ENCODE assay signal across 20 cellular contexts in the genomic region with DNA sequence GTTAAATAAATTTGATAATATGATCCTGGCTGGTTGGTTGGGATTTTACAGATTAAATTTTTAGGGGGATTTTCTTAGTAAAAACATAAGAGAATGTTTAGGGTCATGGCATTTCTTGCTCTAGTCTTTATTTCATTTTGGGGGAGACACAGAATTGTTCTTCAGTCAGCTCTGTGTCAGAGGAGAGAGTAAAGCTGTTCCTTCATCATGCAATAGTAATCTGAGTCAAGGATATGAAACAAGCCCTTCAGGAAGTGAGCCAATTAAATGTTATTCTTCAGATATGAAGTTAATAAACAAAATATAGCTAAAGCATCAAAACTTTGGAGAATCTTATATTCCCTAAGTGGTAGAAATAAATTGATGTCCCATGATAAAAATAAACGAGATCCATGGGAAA. TPM values are rescaled to one million over a fixed set of nuclear protein-coding genes. Genes with fewer than 3 reads are reported as not detected.
DNase-seq lines count a peak whose midpoint lies in the region; ATAC-seq, FAIRE-seq and TF ChIP-seq lines count a peak whose summit lies in the region.
"Had no signal": no experiment of that assay in that cellular context is flagged by ENCODE, and none has a peak within 500 bp of the region (broad histone marks: within the 10 kb centered on the region; RNA-seq: fewer than 3 reads in every experiment).

No MANE protein-coding gene starts in this region.

- H3K4ac ChIP-seq in mesenchymal stem cell (ENCODE audit: low read depth in 1 of 2, low read length in 2 of 2), result no peak overlapping the region

- in situ Hi-C loops in mammary epithelial cell (cut with MboI; ENCODE audit: low sequenced_read_pairs in 2 of 2) (no loop called here), Panc1 (cut with HindIII; ENCODE audit: low pct_unique_long_range_greater_than_20kb, low sequenced_read_pairs) (no loop called here)

- no peak overlapping the region for H4K8ac ChIP-seq in mesenchymal stem cell (ENCODE audit: low read length)

- FAIRE-seq in endothelial cell of umbilical vein (lab: Jason Lieb, UNC), result no peak
- FAIRE-seq: A204.1, H54 had no signal

- TF ChIP-seq CTCF in mammary epithelial cell (conservative IDR thresholded peaks at IDR 0.05 in 1 of 2, IDR thresholded peaks at IDR 0.05 in 1 of 2; ENCODE audit: extremely low read depth in 1 of 2, insufficient read depth in 1 of 2, low read depth in 1 of 2, low read length in 2 of 2), result no peak
- no peak for TF ChIP-seq CTCF in breast epithelium (IDR thresholded peaks at IDR 0.05)
- no peak for TF ChIP-seq CTCF in Panc1 (IDR thresholded peaks at IDR 0.05)
- no peak for TF ChIP-seq CTCF in endothelial cell of umbilical vein (IDR thresholded peaks at IDR 0.05; ENCODE audit: extremely low read depth in 1 of 2, insufficient read depth in 1 of 2, low read depth in 1 of 2, low read length in 2 of 2)
- no peak for TF ChIP-seq CTCF in osteoblast (IDR thresholded peaks at IDR 0.05; ENCODE audit: extremely low read depth, low read depth, low read length)

- no peaks in the 10 kb centered on the region for H3K36me3 ChIP-seq in mammary epithelial cell (ENCODE audit: insufficient read depth, low read length)
- H3K36me3 ChIP-seq in breast epithelium, result no peaks in the 10 kb centered on the region
- H3K36me3 ChIP-seq in Panc1 (ENCODE audit: control insufficient read depth, insufficient read depth, low read length), result no peaks in the 10 kb centered on the region
- H3K36me3 ChIP-seq in endothelial cell of umbilical vein (ENCODE audit: control insufficient read depth in 2 of 2, extremely low read depth in 1 of 2, insufficient read depth in 2 of 2, low read length in 2 of 2), result no peaks in the 10 kb centered on the region
- no peaks in the 10 kb centered on the region for H3K36me3 ChIP-seq in osteoblast (ENCODE audit: insufficient read depth, low read length)
- H3K36me3 ChIP-seq in mesenchymal stem cell (ENCODE audit: control insufficient read depth in 1 of 2, insufficient read depth in 2 of 2, low read depth in 1 of 2, low read length in 2 of 2), result no peaks in the 10 kb centered on the region
- H3K36me3 ChIP-seq: BLaER1 treated with 17β-estradiol and CSF1 and Interleukin-3, amounts not matched to agents 10 nM and 100 nM; Peyer's patch had no signal

- intact Hi-C loops in mammary epithelial cell (cut with micrococcal nuclease), result loop anchor here (1.0 to 2.0 kb wide), 2 partner anchors 16 to 27 kb away; no protein-coding TSS in a partner anchor
- intact Hi-C loops in breast epithelium (cut with DNase I; ENCODE audit: low total_unique reads), result no loop called here
- intact Hi-C loops in Panc1 (cut with micrococcal nuclease; ENCODE audit: unreplicated experiment), result no loop called here
- intact Hi-C loops in endothelial cell of umbilical vein (cut with micrococcal nuclease), result no loop called here

- H3K4me2 ChIP-seq in mammary epithelial cell (ENCODE audit: insufficient read depth, low read depth, low read length), result peak overlapping the region; percentile 8
- peak overlapping the region; percentile 26 for H3K4me2 ChIP-seq in endothelial cell of umbilical vein (ENCODE audit: insufficient read depth, low read length)
- no peak overlapping the region for H3K4me2 ChIP-seq in osteoblast (ENCODE audit: insufficient read depth, low read length)
- no peak overlapping the region for H3K4me2 ChIP-seq in mesenchymal stem cell (ENCODE audit: low read length, poor library complexity, severe bottlenecking)

- H3K18ac ChIP-seq in mesenchymal stem cell (ENCODE audit: low read depth in 1 of 2, low read length in 2 of 2), result no peak overlapping the region

- no peak overlapping the region for H3K9ac ChIP-seq in mammary epithelial cell (ENCODE audit: insufficient read depth, low read length)
- H3K9ac ChIP-seq in endothelial cell of umbilical vein (replicated peaks; ENCODE audit: extremely low read depth, insufficient read depth, low read length), result no peak overlapping the region
- H3K9ac ChIP-seq in mesenchymal stem cell (ENCODE audit: low read length), result no peak overlapping the region
- H3K9ac ChIP-seq: BLaER1 treated with 17β-estradiol and CSF1 and Interleukin-3, amounts not matched to agents 10 nM and 100 nM had no signal

- no peak overlapping the region for H2BK120ac ChIP-seq in mesenchymal stem cell (ENCODE audit: low read depth, low read length)

- H2BK12ac ChIP-seq in mesenchymal stem cell (ENCODE audit: low read length in 2 of 2), result no peak overlapping the region

- H3K27ac ChIP-seq in mammary epithelial cell (ENCODE audit: insufficient read depth, low read depth, low read length), result no peak overlapping the region
- no peak overlapping the region for H3K27ac ChIP-seq in breast epithelium
- peak overlapping the region; percentile 88 for H3K27ac ChIP-seq in Panc1 (ENCODE audit: low read length)
- H3K27ac ChIP-seq in endothelial cell of umbilical vein (ENCODE audit: insufficient read depth, low read depth, low read length), result peak overlapping the region; percentile 31
- peak overlapping the region; percentile 56 for H3K27ac ChIP-seq in osteoblast (ENCODE audit: low read depth, low read length)
- no peak overlapping the region for H3K27ac ChIP-seq in mesenchymal stem cell (ENCODE audit: low read length, poor library complexity, severe bottlenecking)
- H3K27ac ChIP-seq: BLaER1 treated with 17β-estradiol and CSF1 and Interleukin-3, amounts not matched to agents 10 nM and 100 nM; Peyer's patch; SK-N-MC had no signal

- H2AFZ ChIP-seq in mammary epithelial cell (ENCODE audit: low read depth, low read length) (no peak overlapping the region), endothelial cell of umbilical vein (ENCODE audit: low read depth, low read length) (peak overlapping the region; percentile 14), osteoblast (ENCODE audit: low read length) (no peak overlapping the region), mesenchymal stem cell (ENCODE audit: low read depth, low read length) (no peak overlapping the region)

- CTCF ChIA-PET in mammary epithelial cell (lab: Charles Lee; ENCODE audit: low non-redundant PET), result no interaction called here
- CTCF ChIA-PET in Panc1 (lab: Charles Lee), result interaction anchor here (0.6 kb wide), 1 partner anchor 205 kb away, joined by 7 read pairs; no protein-coding TSS in a partner anchor
- CTCF ChIA-PET in endothelial cell of umbilical vein (lab: Charles Lee), result interaction anchor here (0.7 to 1.8 kb wide), 5 partner anchors 15 to 205 kb away, joined by 3 to 6 read pairs (median 3); no protein-coding TSS in a partner anchor

- H3K9me1 ChIP-seq in endothelial cell of umbilical vein (replicated peaks; ENCODE audit: control insufficient read depth, extremely low read depth, insufficient read depth, low read length), result no peaks in the 10 kb centered on the region

- no peak overlapping the region for H3K14ac ChIP-seq in mesenchymal stem cell (ENCODE audit: low read length in 2 of 2)

- H3K79me1 ChIP-seq in mesenchymal stem cell (replicated peaks; ENCODE audit: low read length, poor library complexity, severe bottlenecking), result no peaks in the 10 kb centered on the region

- H3K79me2 ChIP-seq in mammary epithelial cell (ENCODE audit: insufficient read depth, low read length) (no peaks in the 10 kb centered on the region), endothelial cell of umbilical vein (ENCODE audit: control insufficient read depth, insufficient read depth, low read length) (no peaks in the 10 kb centered on the region), osteoblast (ENCODE audit: insufficient read depth, low read length) (no peaks in the 10 kb centered on the region)

- no peaks in the 10 kb centered on the region for H3K27me3 ChIP-seq in mammary epithelial cell (ENCODE audit: insufficient read depth, low read length)
- no peaks in the 10 kb centered on the region for H3K27me3 ChIP-seq in breast epithelium
- no peaks in the 10 kb centered on the region for H3K27me3 ChIP-seq in Panc1 (ENCODE audit: control insufficient read depth, insufficient read depth, low read length)
- no peaks in the 10 kb centered on the region for H3K27me3 ChIP-seq in endothelial cell of umbilical vein (ENCODE audit: control insufficient read depth in 2 of 2, insufficient read depth in 2 of 2, low read length in 2 of 2)
- H3K27me3 ChIP-seq in osteoblast (ENCODE audit: insufficient read depth, low read length), result no peaks in the 10 kb centered on the region
- no peaks in the 10 kb centered on the region for H3K27me3 ChIP-seq in mesenchymal stem cell (ENCODE audit: control insufficient read depth in 1 of 2, insufficient read depth in 1 of 2, low read length in 2 of 2)
- H3K27me3 ChIP-seq: BLaER1 treated with 17β-estradiol and CSF1 and Interleukin-3, amounts not matched to agents 10 nM and 100 nM; Peyer's patch had no signal

- H2BK5ac ChIP-seq in mesenchymal stem cell (ENCODE audit: low read depth, low read length, poor library complexity, severe bottlenecking), result no peak overlapping the region

- 38% methylated on average over 1 of the region's 1 CpG for WGBS in mammary epithelial cell (ENCODE audit: low coverage, missing lambda C conversion rate)
- WGBS in mesenchymal stem cell, result no CpG with 5 or more reads among the region's 1 CpG

- H3K9me3 ChIP-seq in mammary epithelial cell (replicated peaks; ENCODE audit: insufficient read depth, low read length), result no peaks in the 10 kb centered on the region
- no peaks in the 10 kb centered on the region for H3K9me3 ChIP-seq in breast epithelium
- no peaks in the 10 kb centered on the region for H3K9me3 ChIP-seq in Panc1 (ENCODE audit: control insufficient read depth, insufficient read depth, low read depth, low read length)
- H3K9me3 ChIP-seq in endothelial cell of umbilical vein (replicated peaks; ENCODE audit: control insufficient read depth, insufficient read depth, low read length), result no peaks in the 10 kb centered on the region
- no peaks in the 10 kb centered on the region for H3K9me3 ChIP-seq in osteoblast (ENCODE audit: low read depth, low read length)
- H3K9me3 ChIP-seq in mesenchymal stem cell (ENCODE audit: control insufficient read depth, low read length), result peaks cover 13% of the 10 kb centered on the region
- H3K9me3 ChIP-seq: BLaER1 treated with 17β-estradiol and CSF1 and Interleukin-3, amounts not matched to agents 10 nM and 100 nM; Peyer's patch had no signal

- H2AK5ac ChIP-seq in mesenchymal stem cell (ENCODE audit: low read length, severe bottlenecking), result no peak overlapping the region

- ATAC-seq in Panc1, result no peak
- ATAC-seq in HG03378 (IDR thresholded peaks at IDR 0.05; ENCODE audit: unreplicated experiment), result no peak
- ATAC-seq: CD8-positive, alpha-beta T cell had no signal

- H3K4me3 ChIP-seq in mammary epithelial cell (replicated peaks in 1 of 3; ENCODE audit: insufficient read depth in 1 of 3, low read depth in 2 of 3, low read length in 3 of 3), result no peak overlapping the region
- H3K4me3 ChIP-seq in breast epithelium, result no peak overlapping the region
- H3K4me3 ChIP-seq in Panc1 (ENCODE audit: low read depth in 2 of 2, low read length in 2 of 2), result no peak overlapping the region
- H3K4me3 ChIP-seq in endothelial cell of umbilical vein (replicated peaks in 1 of 3; ENCODE audit: insufficient read depth in 1 of 3, low read depth in 1 of 3, low read length in 3 of 3), result no peak overlapping the region
- H3K4me3 ChIP-seq in osteoblast (ENCODE audit: insufficient read depth, low read length), result no peak overlapping the region
- H3K4me3 ChIP-seq in mesenchymal stem cell (ENCODE audit: insufficient read depth in 1 of 2, low read depth in 1 of 2, low read length in 2 of 2), result peak overlapping the region in 1 of 2 experiments; percentile 2
- H3K4me3 ChIP-seq: BLaER1 treated with 17β-estradiol and CSF1 and Interleukin-3, amounts not matched to agents 10 nM and 100 nM; Peyer's patch; SK-N-MC had no signal

- H4K91ac ChIP-seq in mesenchymal stem cell (ENCODE audit: low read length), result no peak overlapping the region

- DNase-seq in mammary epithelial cell (peak; percentile 40), breast epithelium (ENCODE audit: low spot score in 2 of 2) (no peak), Panc1 (ENCODE audit: low read depth, low spot score) (no peak), endothelial cell of umbilical vein (ENCODE audit: low read depth, low spot score) (no peak), osteoblast (ENCODE audit: insufficient read length, low spot score, missing footprints) (peak; percentile 58), mesenchymal stem cell (no peak), SHP77 (lab: John Stamatoyannopoulos, UW) (no peak)
- DNase-seq: CD8-positive, alpha-beta T cell; DMS79; KBM-7; NCI-H1436; NCI-H1930; NCI-H526; Peyer's patch; Right ventricle myocardium superior had no signal

- dilution Hi-C loops in mammary epithelial cell (cut with HindIII; ENCODE audit: low sequenced_read_pairs), result loop anchor here (10.0 kb wide), 1 partner anchor 48 kb away; no protein-coding TSS in a partner anchor
- dilution Hi-C loops in endothelial cell of umbilical vein (cut with MboI; ENCODE audit: extremely low pct_ligation_motif_present, low sequenced_read_pairs), result no loop called here

- TF ChIP-seq POLR2A in breast epithelium (IDR thresholded peaks at IDR 0.05) (no peak), endothelial cell of umbilical vein (IDR thresholded peaks at IDR 0.05; ENCODE audit: low read depth, low read length) (no peak)

- POLR2A ChIA-PET in Panc1 (lab: Charles Lee), result interaction anchor here (0.6 kb wide), 2 partner anchors 20 to 26 kb away, joined by 3 to 4 read pairs; no protein-coding TSS in a partner anchor
- POLR2A ChIA-PET in endothelial cell of umbilical vein (lab: Charles Lee), result no interaction called here

- no peak overlapping the region for H2BK15ac ChIP-seq in mesenchymal stem cell (ENCODE audit: low read depth, poor library complexity, severe bottlenecking)

- H3K4me1 ChIP-seq in mammary epithelial cell (ENCODE audit: insufficient read depth, low read length) (peaks cover 12% of the 10 kb centered on the region), breast epithelium (no peaks in the 10 kb centered on the region), Panc1 (ENCODE audit: control insufficient read depth, insufficient read depth, low read length) (peaks cover 31% of the 10 kb centered on the region), endothelial cell of umbilical vein (ENCODE audit: control insufficient read depth, extremely low read depth, insufficient read depth, low read length) (peaks cover 11% of the 10 kb centered on the region), osteoblast (ENCODE audit: insufficient read depth, low read length) (peaks cover 42% of the 10 kb centered on the region), mesenchymal stem cell (ENCODE audit: control insufficient read depth, insufficient read depth, low read depth, low read length) (peaks cover 4% of the 10 kb centered on the region)
- H3K4me1 ChIP-seq: Peyer's patch had no signal

- no peaks in the 10 kb centered on the region for H4K20me1 ChIP-seq in mammary epithelial cell (ENCODE audit: insufficient read depth, low read length)
- H4K20me1 ChIP-seq in endothelial cell of umbilical vein (replicated peaks; ENCODE audit: control insufficient read depth, extremely low read depth, insufficient read depth, low read length), result no peaks in the 10 kb centered on the region
- no peaks in the 10 kb centered on the region for H4K20me1 ChIP-seq in osteoblast (ENCODE audit: insufficient read depth, low read length)
- H4K20me1 ChIP-seq: BLaER1 treated with 17β-estradiol and CSF1 and Interleukin-3, amounts not matched to agents 10 nM and 100 nM had no signal

- BruUV-seq in mammary epithelial cell (replicated peaks; lab: Mats Ljungman, UMichigan), result no TSS peak
- BruUV-seq in Panc1 (replicated peaks; lab: Mats Ljungman, UMichigan), result no TSS peak
- no TSS peak for BruUV-seq in endothelial cell of umbilical vein (replicated peaks; lab: Mats Ljungman, UMichigan)

- no peak overlapping the region for H3K23ac ChIP-seq in mesenchymal stem cell (ENCODE audit: low read length in 2 of 2)

RNA-seq across cellular contexts. Expression of a gene that starts 22.9 kb away (rescaled TPM):
- 100 to 1,000 TPM in 1 of 2 donors, 10 to 100 TPM in 1; 95.4 to 123 TPM for total RNA-seq in mammary epithelial cell
- 25.0 TPM for polyA plus RNA-seq in mammary epithelial cell
- 68.6 TPM for polyA minus RNA-seq in mammary epithelial cell
- total RNA-seq in breast epithelium, result 100 to 1,000 TPM in 2 of 3 donors, 10 to 100 TPM in 1; 32.8 to 219 (median 204) TPM
- total RNA-seq in Panc1 (2021; ENCODE audit: unreplicated experiment), result 99.4 TPM
- polyA plus RNA-seq in Panc1 (2012; ENCODE audit: insufficient read length), result 23.4 TPM
- total RNA-seq in endothelial cell of umbilical vein, result 50.9 and 58.6 TPM in 2 replicates
- 7.0 and 7.8 TPM in 2 replicates for polyA plus RNA-seq in endothelial cell of umbilical vein
- polyA plus RNA-seq in endothelial cell of umbilical vein (2011; cell fraction: cytosol; rRNA removed), result 4.5 and 4.8 TPM in 2 replicates
- 42.4 and 58.2 TPM in 2 replicates for polyA plus RNA-seq in endothelial cell of umbilical vein (2011; cell fraction: nucleus; rRNA removed)
- 20.5 and 24.2 TPM in 2 replicates for polyA plus RNA-seq in endothelial cell of umbilical vein (2012)
- 38.8 and 42.5 TPM in 2 replicates for polyA minus RNA-seq in endothelial cell of umbilical vein
- 25.2 TPM for polyA minus RNA-seq in endothelial cell of umbilical vein (2011; cell fraction: cytosol; rRNA and poly(A)+ RNA removed)
- 108 and 157 TPM in 2 replicates for polyA minus RNA-seq in endothelial cell of umbilical vein (2011; cell fraction: nucleus; rRNA and poly(A)+ RNA removed)
- 203 and 281 TPM in 2 replicates for total RNA-seq in osteoblast
- 11.7 TPM for polyA plus RNA-seq in mesenchymal stem cell (2013, experiment 1 of 2)
- polyA plus RNA-seq in mesenchymal stem cell (2013, experiment 2 of 2), result 10.7 TPM

Comparison
In these comparisons a context has a peak if more than half of its experiments do, and no peak if none do; other contexts are left out.
1. DNase-seq: peak in mammary epithelial cell (single experiment) and osteoblast (single experiment); none in breast epithelium (0 of 2), Panc1 (single experiment), endothelial cell of umbilical vein (single experiment), mesenchymal stem cell (single experiment) and SHP77 (0 of 2).
2. H3K27ac ChIP-seq: peak in Panc1 (single experiment), endothelial cell of umbilical vein (single experiment) and osteoblast (single experiment); none in mammary epithelial cell (single experiment), breast epithelium (0 of 2) and mesenchymal stem cell (single experiment).
3. H3K4me2 ChIP-seq: peak in mammary epithelial cell (single experiment) and endothelial cell of umbilical vein (single experiment); none in osteoblast (single experiment) and mesenchymal stem cell (single experiment).